In genomic region chr5:122129332-122129731, GRCh38 we compare ENCODE assay signal across 9 cellular contexts. TPM values are rescaled to one million over a fixed set of nuclear protein-coding genes. Genes with fewer than 3 reads are reported as not detected.
A peak's percentile ranks its signal among the peaks of the same experiment; 100 is the strongest.
DNase-seq lines count a peak whose midpoint lies in the region; ATAC-seq and TF ChIP-seq lines count a peak whose summit lies in the region.
"Had no signal": no experiment of that assay in that cellular context is flagged by ENCODE, and none has a peak within 500 bp of the region (broad histone marks: within the 10 kb centered on the region; RNA-seq: fewer than 3 reads in every experiment).

Gene ZNF474 (plus strand): TSS chr5:122129546. CDS start chr5:122151991, 22,445 bp downstream.

- H3K9me3 ChIP-seq in iPS-18a (ENCODE audit: control insufficient read depth, low read depth, low read length), result no peaks in the 10 kb centered on the region
- H3K9me3 ChIP-seq in upper lobe of right lung, result no peaks in the 10 kb centered on the region

- DNase-seq in NCI-H2196 (lab: John Stamatoyannopoulos, UW; ENCODE audit: unreplicated experiment), result peak; percentile 37
- no peak for DNase-seq in NCI-H2196 treated with DMSO at 0.1 percent for 48 hours (lab: John Stamatoyannopoulos, UW; ENCODE audit: unreplicated experiment)
- peak; percentile 91 for DNase-seq in amniotic stem cell (lab: John Stamatoyannopoulos, UW)
- DNase-seq in upper lobe of right lung, result no peak
- no peak for DNase-seq in activated CD8-positive, alpha-beta memory T cell treated with anti-CD3 and anti-CD28 coated beads, Interleukin-2, amount 50 U/mL, for 48 hours
- no peak for DNase-seq in mesenteric fat pad (ENCODE audit: low spot score)

- no peak for TF ChIP-seq CTCF in upper lobe of right lung (IDR thresholded peaks at IDR 0.05)

- ATAC-seq in upper lobe of right lung (peak; percentile 36), GM21786 (IDR thresholded peaks at IDR 0.05; ENCODE audit: unreplicated experiment) (no peak)
- ATAC-seq: stimulated activated effector memory CD8-positive, alpha-beta T cell treated with anti-CD3 and anti-CD28 coated beads, Interleukin-12 subunit alpha, Interleukin-12 subunit beta, amount 100 ng/mL, for 72 hours had no signal

- H3K27me3 ChIP-seq in iPS-18a (ENCODE audit: control insufficient read depth, insufficient read depth, low read length) (no peaks in the 10 kb centered on the region), upper lobe of right lung (no peaks in the 10 kb centered on the region)

- no peaks in the 10 kb centered on the region for H3K36me3 ChIP-seq in iPS-18a (ENCODE audit: control insufficient read depth, low read depth, low read length)
- H3K36me3 ChIP-seq in upper lobe of right lung, result no peaks in the 10 kb centered on the region

- H3K9ac ChIP-seq in iPS-18a (ENCODE audit: low read length), result peak within 1 kb of the TSS; percentile 57

- peaks cover 8% of the 10 kb centered on the region for H3K4me1 ChIP-seq in iPS-18a (ENCODE audit: control insufficient read depth, low read depth, low read length)
- no peaks in the 10 kb centered on the region for H3K4me1 ChIP-seq in upper lobe of right lung

- H3K27ac ChIP-seq in iPS-18a (ENCODE audit: low read length) (peak within 1 kb of the TSS; percentile 2), upper lobe of right lung (no peak within 1 kb of the TSS)

- H3K4me3 ChIP-seq in iPS-18a (ENCODE audit: low read length), result no peak within 1 kb of the TSS
- no peak within 1 kb of the TSS for H3K4me3 ChIP-seq in upper lobe of right lung

- intact Hi-C loops in upper lobe of right lung (cut with DNase I), result no loop called here

RNA-seq across cellular contexts. Expression of gene ZNF474, which starts in this region (rescaled TPM):
- total RNA-seq in upper lobe of right lung, result not detected
- 0.26 TPM for total RNA-seq in mesenteric fat pad

Comparison
In these comparisons a context has a peak if more than half of its experiments do, and no peak if none do; other contexts are left out.
1. DNase-seq: peak in NCI-H2196 (single experiment) and amniotic stem cell (single experiment); none in NCI-H2196 treated with DMSO at 0.1 percent for 48 hours (single experiment), upper lobe of right lung (single experiment), activated CD8-positive, alpha-beta memory T cell treated with anti-CD3 and anti-CD28 coated beads, Interleukin-2, amount 50 U/mL, for 48 hours (single experiment) and mesenteric fat pad (single experiment).
2. Peak in ATAC-seq in upper lobe of right lung; RNA of the gene not detected or under 1 TPM.